Comparison of ENCODE assay signal across 8 cellular contexts in genomic region chr19:1261512-1261862, GRCh38. TPM values are rescaled to one million over a fixed set of nuclear protein-coding genes. Genes with fewer than 3 reads are reported as not detected.
DNase-seq lines count a peak whose midpoint lies in the region; ATAC-seq and TF ChIP-seq lines count a peak whose summit lies in the region.

No MANE protein-coding gene starts in this region.

- H3K9me3 ChIP-seq in PC-3 (ENCODE audit: low read length), result no peaks in the 10 kb centered on the region

- peaks cover 45 to 53% of the 10 kb centered on the region in 2 donors for H3K4me1 Mint-ChIP-seq in effector memory CD8-positive, alpha-beta T cell (ENCODE audit: low read depth in 2 of 2)
- H3K4me1 Mint-ChIP-seq in neural crest cell, result peaks cover 71% of the 10 kb centered on the region

- H3K27ac ChIP-seq in PC-3 (ENCODE audit: low read length), result peak overlapping the region; percentile 92

- H3K9me3 Mint-ChIP-seq in effector memory CD8-positive, alpha-beta T cell, result no peaks in the 10 kb centered on the region
- H3K9me3 Mint-ChIP-seq in neural crest cell, result no peaks in the 10 kb centered on the region

- no peaks in the 10 kb centered on the region for H3K9me2 ChIP-seq in PC-3 (replicated peaks; ENCODE audit: low read length)

- H3F3A ChIP-seq in PC-3 (ENCODE audit: low read length, unreplicated experiment), result peaks cover 14% of the 10 kb centered on the region

- peak overlapping the region; percentile 99 for H3K4me2 ChIP-seq in PC-3 (ENCODE audit: low read length)

- H3K27ac Mint-ChIP-seq in effector memory CD8-positive, alpha-beta T cell, result peak overlapping the region; percentile 98 to 99
- peak overlapping the region; percentile 95 for H3K27ac Mint-ChIP-seq in neural crest cell (ENCODE audit: unreplicated experiment)

- intact Hi-C loops in PC-3 (cut with micrococcal nuclease), result no loop called here

- DNase-seq in PC-3, result no peak
- peak in 2 of 3 experiments; percentile 38 to 43 for DNase-seq in effector memory CD8-positive, alpha-beta T cell
- no peak for DNase-seq in neural crest cell (ENCODE audit: low read depth, low spot score)
- no peak for DNase-seq in NCI-H446 (lab: John Stamatoyannopoulos, UW)
- DNase-seq in COLO829 (ENCODE audit: low spot score), result no peak
- DNase-seq in EL, result no peak

- peak overlapping the region; percentile 94 for H3K9ac ChIP-seq in PC-3 (ENCODE audit: low read length)

- ATAC-seq in PC-3 (no peak), GM21528 (IDR thresholded peaks at IDR 0.05; ENCODE audit: low FRiP score, unreplicated experiment) (no peak)
- ATAC-seq in effector memory CD8-positive, alpha-beta T cell (replicated peaks), result peak; percentile 3

- H4K20me1 ChIP-seq in PC-3 (ENCODE audit: low read length), result no peaks in the 10 kb centered on the region

- peaks cover 59% of the 10 kb centered on the region for H3K36me3 Mint-ChIP-seq in effector memory CD8-positive, alpha-beta T cell (ENCODE audit: insufficient read depth)
- peaks cover 4% of the 10 kb centered on the region for H3K36me3 Mint-ChIP-seq in neural crest cell (ENCODE audit: low read depth)

- peaks cover 7% of the 10 kb centered on the region; the same call in 1 of the 2 replicates for H3K36me3 ChIP-seq in PC-3 (ENCODE audit: low read depth, low read length)

- H3K4me3 Mint-ChIP-seq in effector memory CD8-positive, alpha-beta T cell, result peak overlapping the region; percentile 89 to 94
- H3K4me3 Mint-ChIP-seq in neural crest cell, result peak overlapping the region; percentile 90

- peak overlapping the region; percentile 86 for H3K4me3 ChIP-seq in PC-3 (ENCODE audit: low read length)

- CTCF ChIA-PET in PC-3 (lab: Charles Lee), result interaction anchor here (0.9 kb wide), 1 partner anchor 17 kb away, joined by 4 read pairs; no protein-coding TSS in a partner anchor

- no peaks in the 10 kb centered on the region for H3K27me3 Mint-ChIP-seq in effector memory CD8-positive, alpha-beta T cell
- peaks cover 36% of the 10 kb centered on the region for H3K27me3 Mint-ChIP-seq in neural crest cell (ENCODE audit: low read depth)

- H2AFZ ChIP-seq in PC-3 (ENCODE audit: low read length), result peak overlapping the region; percentile 60

- H3K27me3 ChIP-seq in PC-3 (ENCODE audit: low read length), result no peaks in the 10 kb centered on the region

- TSS peak; percentile 56 for BruUV-seq in PC-3 (replicated peaks; lab: Mats Ljungman, UMichigan)

- H3K4me1 ChIP-seq in PC-3 (ENCODE audit: insufficient read depth, low read length), result peaks cover 53% of the 10 kb centered on the region

- POLR2A ChIA-PET in PC-3 (lab: Charles Lee; ENCODE audit: unreplicated experiment), result no interaction called here

- H3K79me2 ChIP-seq in PC-3 (ENCODE audit: low read length), result peaks cover 12% of the 10 kb centered on the region

- TF ChIP-seq CTCF in GM12873 (IDR thresholded peaks at IDR 0.05; ENCODE audit: insufficient read depth, low read depth, low read length, missing control alignments) (peak; percentile 42), PC-3 (conservative IDR thresholded peaks at IDR 0.05; ENCODE audit: low read depth, low read length) (peak; percentile 19; the same call in 1 of the 2 replicates), neural crest cell (conservative IDR thresholded peaks at IDR 0.05) (peak; percentile 41)

RNA-seq across cellular contexts. Expression of gene CIRBP, which starts 7.6 kb away (rescaled TPM):
- total RNA-seq in PC-3 (2014; rRNA removed) (136 and 197 TPM in 2 replicates), neural crest cell (414 and 421 TPM in 2 replicates)

RNA-seq across cellular contexts. Expression of gene MIDN, which starts 13.1 kb away (rescaled TPM):
- total RNA-seq in PC-3 (2014; rRNA removed) (17.3 and 41.8 TPM in 2 replicates), neural crest cell (177 and 187 TPM in 2 replicates)

RNA-seq across cellular contexts. Expression of gene FAM174C, which starts 13.8 kb away (rescaled TPM):
- total RNA-seq in PC-3 (2014; rRNA removed), result 110 and 133 TPM in 2 replicates
- 33.3 and 36.6 TPM in 2 replicates for total RNA-seq in neural crest cell

RNA-seq across cellular contexts. Expression of gene ATP5F1D, which starts 19.9 kb away (rescaled TPM):
- total RNA-seq in PC-3 (2014; rRNA removed) (102 and 187 TPM in 2 replicates), neural crest cell (140 and 141 TPM in 2 replicates)

RNA-seq across cellular contexts. Expression of gene CBARP, which starts 23.7 kb away (rescaled TPM):
- total RNA-seq in PC-3 (2014; rRNA removed) (3.3 and 6.3 TPM in 2 replicates), neural crest cell (26.2 and 27.1 TPM in 2 replicates)

Comparison
In these comparisons a context has a peak if more than half of its experiments do, and no peak if none do; other contexts are left out.
1. DNase-seq: peak in effector memory CD8-positive, alpha-beta T cell (2 of 3); none in PC-3 (single experiment), neural crest cell (single experiment), NCI-H446 (0 of 2), COLO829 (single experiment) and EL (single experiment).
2. Peak in every context shown above with its lines, with median percentiles within 50 percentile points of each other: CTCF ChIP-seq.